9 cellular contexts compared by ENCODE assay signal in genomic region chr10:103231047-103231551, GRCh38. TPM values are rescaled to one million over a fixed set of nuclear protein-coding genes. Genes with fewer than 3 reads are reported as not detected.
DNase-seq lines count a peak whose midpoint lies in the region; ATAC-seq and TF ChIP-seq lines count a peak whose summit lies in the region.
"Had no signal": no experiment of that assay in that cellular context is flagged by ENCODE, and none has a peak within 500 bp of the region (broad histone marks: within the 10 kb centered on the region; RNA-seq: fewer than 3 reads in every experiment).

No MANE protein-coding gene starts in this region.

- DNase-seq in HT-29 (ENCODE audit: low spot score) (peak; percentile 69), cardiac fibroblast (ENCODE audit: low read depth in 2 of 2) (peak; percentile 96 to 97), kidney epithelial cell (ENCODE audit: low read depth) (peak; percentile 91), testis (peak; percentile 30), occipital lobe (lab: John Stamatoyannopoulos, UW) (no peak), superior temporal gyrus (ENCODE audit: extremely low spot score) (no peak), NCI-H2171 treated with DMSO at 0.1 percent for 48 hours (lab: John Stamatoyannopoulos, UW) (no peak)
- DNase-seq: NCI-H1048 had no signal

- no peaks in the 10 kb centered on the region for H3K9me3 ChIP-seq in testis

- H3K4me3 ChIP-seq in cardiac fibroblast (replicated peaks in 1 of 2; ENCODE audit: low read depth in 2 of 2, low read length in 2 of 2) (no peak overlapping the region), kidney epithelial cell (ENCODE audit: low read depth, low read length) (no peak overlapping the region), testis (no peak overlapping the region)

- TF ChIP-seq CTCF in cardiac fibroblast (IDR thresholded peaks at IDR 0.05; ENCODE audit: low read depth, low read length) (no peak), kidney epithelial cell (IDR thresholded peaks at IDR 0.05; ENCODE audit: insufficient read depth, low read length, poor library complexity, severe bottlenecking) (no peak), testis (IDR thresholded peaks at IDR 0.05) (no peak)

- H3K36me3 ChIP-seq in kidney epithelial cell (ENCODE audit: control insufficient read depth, insufficient read depth, low read length): no peaks in the 10 kb centered on the region
- H3K36me3 ChIP-seq in testis (ENCODE audit: low read depth, missing control alignments): no peaks in the 10 kb centered on the region

- no peak for ATAC-seq in GM21576 (IDR thresholded peaks at IDR 0.05; ENCODE audit: unreplicated experiment)

- H3K27ac ChIP-seq in testis: peak overlapping the region; percentile 10 to 53

- peaks cover 10% of the 10 kb centered on the region for H3K4me1 ChIP-seq in testis

- intact Hi-C loops in testis (cut with DNase I; ENCODE audit: low total_unique reads): no loop called here

- TF ChIP-seq POLR2A in testis (IDR thresholded peaks at IDR 0.05): no peak

- H3K27me3 ChIP-seq in kidney epithelial cell (ENCODE audit: control insufficient read depth, insufficient read depth, low read length) (no peaks in the 10 kb centered on the region), testis (no peaks in the 10 kb centered on the region)

- 15 to 22% methylated on average over 4 of the region's 4 CpGs for WGBS in testis, 2 donors

RNA-seq across cellular contexts. Expression of gene RPEL1, which starts 14.6 kb away (rescaled TPM):
- total RNA-seq in HT-29 (2014; rRNA removed; shearing (Covaris generic)): 0.05 and 0.10 TPM in 2 replicates
- total RNA-seq in kidney epithelial cell: 0.04 TPM in 1 of 2 replicates, not detected in the other
- total RNA-seq in testis: not detected
- polyA plus RNA-seq in testis (ENCODE audit: insufficient read depth, low read depth, low replicate concordance): not detected
- total RNA-seq in occipital lobe: 0.16 TPM

RNA-seq across cellular contexts. Expression of gene NT5C2, which starts 38.0 kb away (rescaled TPM):
- 35.2 and 39.4 TPM in 2 replicates for total RNA-seq in HT-29 (2014; rRNA removed; shearing (Covaris generic))
- 81.5 and 90.7 TPM in 2 replicates for total RNA-seq in kidney epithelial cell
- 100 to 1,000 TPM; 105 to 114 TPM for total RNA-seq in testis
- 125 TPM for polyA plus RNA-seq in testis (ENCODE audit: insufficient read depth, low read depth, low replicate concordance)
- total RNA-seq in occipital lobe: 96.7 TPM

RNA-seq across cellular contexts. Expression of gene INA, which starts 45.8 kb away (rescaled TPM):
- total RNA-seq in HT-29 (2014; rRNA removed; shearing (Covaris generic)): not detected in 2 replicates
- total RNA-seq in kidney epithelial cell: 8.1 and 9.2 TPM in 2 replicates
- total RNA-seq in testis: 1 to 10 TPM; 4.3 to 5.2 TPM
- 7.7 TPM for polyA plus RNA-seq in testis (ENCODE audit: insufficient read depth, low read depth, low replicate concordance)
- 177 TPM for total RNA-seq in occipital lobe

Comparison
In these comparisons a context has a peak if more than half of its experiments do, and no peak if none do; other contexts are left out.
1. DNase-seq: peak in HT-29 (single experiment), cardiac fibroblast (2 of 2), kidney epithelial cell (single experiment) and testis (single experiment); none in occipital lobe (single experiment), superior temporal gyrus (single experiment) and NCI-H2171 treated with DMSO at 0.1 percent for 48 hours (single experiment).
2. RNA of gene INA, which starts 45.8 kb away (total RNA-seq): 177 TPM in occipital lobe (single experiment); 8.1 to 9.2 TPM in kidney epithelial cell, 4.3 to 5.2 TPM in testis and not detected in HT-29; every median in the first group is over 10 times any median in the second.